In the genomic region with DNA sequence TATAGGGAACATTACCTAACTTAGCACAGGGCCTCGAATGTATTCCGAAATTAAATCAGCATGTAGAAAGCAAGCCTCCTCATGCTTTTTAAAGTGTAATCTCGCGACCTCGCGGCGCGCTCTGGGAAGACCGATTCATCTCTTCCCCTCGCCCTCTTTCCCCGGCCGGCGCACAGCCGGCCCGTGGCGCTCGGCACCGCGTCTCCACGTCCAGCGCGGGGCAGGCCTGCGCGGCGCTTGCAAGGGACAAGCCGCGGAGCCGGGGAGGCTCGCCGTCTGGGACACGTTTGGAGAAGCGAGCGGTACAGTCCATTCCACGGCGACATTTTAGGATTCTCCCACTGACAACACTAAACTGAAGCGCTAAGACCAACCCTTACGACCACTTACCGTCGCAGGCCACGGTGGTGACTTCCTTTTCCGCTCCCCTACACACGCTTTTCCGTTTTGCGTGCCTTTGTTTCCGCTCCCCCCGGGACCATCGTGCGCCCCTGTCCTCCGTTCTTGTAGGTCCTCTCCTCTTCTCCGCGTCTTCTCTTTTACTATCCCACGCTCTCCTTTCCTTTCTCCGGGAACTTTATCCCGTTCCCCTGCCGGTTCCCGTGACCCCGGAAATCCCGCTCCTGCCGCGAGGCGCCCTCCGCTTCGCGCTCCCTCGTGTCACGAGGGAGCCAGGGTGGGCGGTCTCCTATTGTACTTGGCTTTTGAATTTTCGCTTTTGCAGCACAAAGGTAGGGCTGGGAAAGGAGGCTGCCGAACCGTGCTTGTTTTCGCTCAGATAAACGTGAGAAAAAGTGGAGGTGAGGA, we compare ENCODE assay signal across 1 cellular context.
TF ChIP-seq lines count a peak whose summit lies in the region.

A gene with protein sequence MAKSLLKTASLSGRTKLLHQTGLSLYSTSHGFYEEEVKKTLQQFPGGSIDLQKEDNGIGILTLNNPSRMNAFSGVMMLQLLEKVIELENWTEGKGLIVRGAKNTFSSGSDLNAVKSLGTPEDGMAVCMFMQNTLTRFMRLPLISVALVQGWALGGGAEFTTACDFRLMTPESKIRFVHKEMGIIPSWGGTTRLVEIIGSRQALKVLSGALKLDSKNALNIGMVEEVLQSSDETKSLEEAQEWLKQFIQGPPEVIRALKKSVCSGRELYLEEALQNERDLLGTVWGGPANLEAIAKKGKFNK (minus strand): TSS at position 664 of the 807 bp plus-strand sequence. CDS start 12,581 bp downstream, outside the sequence.

TF ChIP-seq in K562, 482 proteins besides CTCF, POLR2A, EP300 and RAD21 (continued from another document and continues in another):
- TF ChIP-seq, protein P1, sequence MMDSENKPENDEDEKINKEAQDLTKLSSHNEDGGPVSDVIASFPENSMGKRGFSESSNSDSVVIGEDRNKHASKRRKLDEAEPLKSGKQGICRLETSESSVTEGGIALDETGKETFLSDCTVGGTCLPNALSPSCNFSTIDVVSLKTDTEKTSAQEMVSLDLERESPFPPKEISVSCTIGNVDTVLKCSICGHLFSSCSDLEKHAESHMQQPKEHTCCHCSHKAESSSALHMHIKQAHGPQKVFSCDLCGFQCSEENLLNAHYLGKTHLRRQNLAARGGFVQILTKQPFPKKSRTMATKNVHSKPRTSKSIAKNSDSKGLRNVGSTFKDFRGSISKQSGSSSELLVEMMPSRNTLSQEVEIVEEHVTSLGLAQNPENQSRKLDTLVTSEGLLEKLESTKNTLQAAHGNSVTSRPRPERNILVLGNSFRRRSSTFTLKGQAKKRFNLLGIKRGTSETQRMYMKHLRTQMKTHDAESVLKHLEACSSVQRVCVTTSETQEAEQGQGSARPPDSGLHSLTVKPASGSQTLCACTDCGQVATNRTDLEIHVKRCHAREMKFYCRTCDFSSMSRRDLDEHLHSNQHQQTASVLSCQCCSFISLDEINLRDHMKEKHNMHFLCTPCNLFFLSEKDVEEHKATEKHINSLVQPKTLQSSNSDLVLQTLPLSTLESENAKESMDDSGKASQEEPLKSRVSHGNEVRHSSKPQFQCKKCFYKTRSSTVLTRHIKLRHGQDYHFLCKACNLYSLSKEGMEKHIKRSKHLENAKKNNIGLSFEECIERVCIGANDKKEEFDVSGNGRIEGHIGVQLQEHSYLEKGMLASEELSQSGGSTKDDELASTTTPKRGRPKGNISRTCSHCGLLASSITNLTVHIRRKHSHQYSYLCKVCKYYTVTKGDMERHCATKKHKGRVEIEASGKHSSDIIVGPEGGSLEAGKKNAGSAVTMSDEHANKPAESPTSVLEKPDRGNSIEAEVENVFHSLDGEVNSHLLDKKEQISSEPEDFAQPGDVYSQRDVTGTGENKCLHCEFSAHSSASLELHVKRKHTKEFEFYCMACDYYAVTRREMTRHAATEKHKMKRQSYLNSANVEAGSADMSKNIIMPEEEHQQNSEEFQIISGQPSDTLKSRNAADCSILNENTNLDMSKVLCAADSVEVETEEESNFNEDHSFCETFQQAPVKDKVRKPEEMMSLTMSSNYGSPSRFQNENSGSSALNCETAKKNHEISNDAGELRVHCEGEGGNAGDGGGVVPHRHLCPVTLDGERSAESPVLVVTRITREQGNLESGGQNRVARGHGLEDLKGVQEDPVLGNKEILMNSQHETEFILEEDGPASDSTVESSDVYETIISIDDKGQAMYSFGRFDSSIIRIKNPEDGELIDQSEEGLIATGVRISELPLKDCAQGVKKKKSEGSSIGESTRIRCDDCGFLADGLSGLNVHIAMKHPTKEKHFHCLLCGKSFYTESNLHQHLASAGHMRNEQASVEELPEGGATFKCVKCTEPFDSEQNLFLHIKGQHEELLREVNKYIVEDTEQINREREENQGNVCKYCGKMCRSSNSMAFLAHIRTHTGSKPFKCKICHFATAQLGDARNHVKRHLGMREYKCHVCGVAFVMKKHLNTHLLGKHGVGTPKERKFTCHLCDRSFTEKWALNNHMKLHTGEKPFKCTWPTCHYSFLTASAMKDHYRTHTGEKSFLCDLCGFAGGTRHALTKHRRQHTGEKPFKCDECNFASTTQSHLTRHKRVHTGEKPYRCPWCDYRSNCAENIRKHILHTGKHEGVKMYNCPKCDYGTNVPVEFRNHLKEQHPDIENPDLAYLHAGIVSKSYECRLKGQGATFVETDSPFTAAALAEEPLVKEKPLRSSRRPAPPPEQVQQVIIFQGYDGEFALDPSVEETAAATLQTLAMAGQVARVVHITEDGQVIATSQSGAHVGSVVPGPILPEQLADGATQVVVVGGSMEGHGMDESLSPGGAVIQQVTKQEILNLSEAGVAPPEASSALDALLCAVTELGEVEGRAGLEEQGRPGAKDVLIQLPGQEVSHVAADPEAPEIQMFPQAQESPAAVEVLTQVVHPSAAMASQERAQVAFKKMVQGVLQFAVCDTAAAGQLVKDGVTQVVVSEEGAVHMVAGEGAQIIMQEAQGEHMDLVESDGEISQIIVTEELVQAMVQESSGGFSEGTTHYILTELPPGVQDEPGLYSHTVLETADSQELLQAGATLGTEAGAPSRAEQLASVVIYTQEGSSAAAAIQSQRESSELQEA (IDR thresholded peaks at IDR 0.05; ENCODE audit: low read depth), result no peak
- TF ChIP-seq TAL1 (IDR thresholded peaks at IDR 0.05), result 0 out of 2 replicates have a peak, but pooled peaks have one; percentile 1
- TF ChIP-seq, protein P2, sequence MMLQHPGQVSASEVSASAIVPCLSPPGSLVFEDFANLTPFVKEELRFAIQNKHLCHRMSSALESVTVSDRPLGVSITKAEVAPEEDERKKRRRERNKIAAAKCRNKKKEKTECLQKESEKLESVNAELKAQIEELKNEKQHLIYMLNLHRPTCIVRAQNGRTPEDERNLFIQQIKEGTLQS (IDR thresholded peaks at IDR 0.05), result no peak
- TF ChIP-seq, protein P2 (CRISPR knock-in tag; conservative IDR thresholded peaks at IDR 0.05), result no peak
- no peak for TF ChIP-seq MTF1 (CRISPR knock-in tag; IDR thresholded peaks at IDR 0.05; ENCODE audit: borderline replicate concordance)
- no peak for TF ChIP-seq ZNF263 (CRISPR knock-in tag; IDR thresholded peaks at IDR 0.05; ENCODE audit: borderline replicate concordance)
- TF ChIP-seq SREBF2 (CRISPR knock-in tag; IDR thresholded peaks at IDR 0.05), result no peak
- no peak for TF ChIP-seq ZNF76 (CRISPR knock-in tag; IDR thresholded peaks at IDR 0.05; ENCODE audit: borderline replicate concordance)
- TF ChIP-seq CBFA2T2 (conservative IDR thresholded peaks at IDR 0.05), result no peak
- TF ChIP-seq MYNN (IDR thresholded peaks at IDR 0.05), result no peak
- TF ChIP-seq MYNN (CRISPR knock-in tag; IDR thresholded peaks at IDR 0.05), result no peak
- no peak for TF ChIP-seq SMARCA5 (IDR thresholded peaks at IDR 0.05)
- TF ChIP-seq, protein P3, sequence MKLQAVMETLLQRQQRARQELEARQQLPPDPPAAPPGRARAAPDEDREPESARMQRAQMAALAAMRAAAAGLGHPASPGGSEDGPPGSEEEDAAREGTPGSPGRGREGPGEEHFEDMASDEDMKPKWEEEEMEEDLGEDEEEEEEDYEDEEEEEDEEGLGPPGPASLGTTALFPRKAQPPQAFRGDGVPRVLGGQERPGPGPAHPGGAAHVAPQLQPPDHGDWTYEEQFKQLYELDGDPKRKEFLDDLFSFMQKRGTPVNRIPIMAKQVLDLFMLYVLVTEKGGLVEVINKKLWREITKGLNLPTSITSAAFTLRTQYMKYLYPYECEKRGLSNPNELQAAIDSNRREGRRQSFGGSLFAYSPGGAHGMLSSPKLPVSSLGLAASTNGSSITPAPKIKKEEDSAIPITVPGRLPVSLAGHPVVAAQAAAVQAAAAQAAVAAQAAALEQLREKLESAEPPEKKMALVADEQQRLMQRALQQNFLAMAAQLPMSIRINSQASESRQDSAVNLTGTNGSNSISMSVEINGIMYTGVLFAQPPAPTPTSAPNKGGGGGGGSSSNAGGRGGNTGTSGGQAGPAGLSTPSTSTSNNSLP (IDR thresholded peaks at IDR 0.05; ENCODE audit: borderline replicate concordance, low read depth, low read length), result no peak
- TF ChIP-seq, protein P4, sequence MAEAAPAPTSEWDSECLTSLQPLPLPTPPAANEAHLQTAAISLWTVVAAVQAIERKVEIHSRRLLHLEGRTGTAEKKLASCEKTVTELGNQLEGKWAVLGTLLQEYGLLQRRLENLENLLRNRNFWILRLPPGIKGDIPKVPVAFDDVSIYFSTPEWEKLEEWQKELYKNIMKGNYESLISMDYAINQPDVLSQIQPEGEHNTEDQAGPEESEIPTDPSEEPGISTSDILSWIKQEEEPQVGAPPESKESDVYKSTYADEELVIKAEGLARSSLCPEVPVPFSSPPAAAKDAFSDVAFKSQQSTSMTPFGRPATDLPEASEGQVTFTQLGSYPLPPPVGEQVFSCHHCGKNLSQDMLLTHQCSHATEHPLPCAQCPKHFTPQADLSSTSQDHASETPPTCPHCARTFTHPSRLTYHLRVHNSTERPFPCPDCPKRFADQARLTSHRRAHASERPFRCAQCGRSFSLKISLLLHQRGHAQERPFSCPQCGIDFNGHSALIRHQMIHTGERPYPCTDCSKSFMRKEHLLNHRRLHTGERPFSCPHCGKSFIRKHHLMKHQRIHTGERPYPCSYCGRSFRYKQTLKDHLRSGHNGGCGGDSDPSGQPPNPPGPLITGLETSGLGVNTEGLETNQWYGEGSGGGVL (CRISPR knock-in tag; IDR thresholded peaks at IDR 0.05), result no peak
- TF ChIP-seq KAT7 (CRISPR knock-in tag; IDR thresholded peaks at IDR 0.05; ENCODE audit: borderline replicate concordance), result no peak; the same call in 1 of the 2 replicates
- TF ChIP-seq TEAD1 (CRISPR knock-in tag; IDR thresholded peaks at IDR 0.05), result peak in 1 of 2 experiments; percentile 41; a peak in 2 of 4 replicates
- no peak for TF ChIP-seq ADNP (tag; IDR thresholded peaks at IDR 0.05)
- no peak for TF ChIP-seq SRSF1 (IDR thresholded peaks at IDR 0.05; ENCODE audit: low read depth, low read length)
- TF ChIP-seq, protein P5, sequence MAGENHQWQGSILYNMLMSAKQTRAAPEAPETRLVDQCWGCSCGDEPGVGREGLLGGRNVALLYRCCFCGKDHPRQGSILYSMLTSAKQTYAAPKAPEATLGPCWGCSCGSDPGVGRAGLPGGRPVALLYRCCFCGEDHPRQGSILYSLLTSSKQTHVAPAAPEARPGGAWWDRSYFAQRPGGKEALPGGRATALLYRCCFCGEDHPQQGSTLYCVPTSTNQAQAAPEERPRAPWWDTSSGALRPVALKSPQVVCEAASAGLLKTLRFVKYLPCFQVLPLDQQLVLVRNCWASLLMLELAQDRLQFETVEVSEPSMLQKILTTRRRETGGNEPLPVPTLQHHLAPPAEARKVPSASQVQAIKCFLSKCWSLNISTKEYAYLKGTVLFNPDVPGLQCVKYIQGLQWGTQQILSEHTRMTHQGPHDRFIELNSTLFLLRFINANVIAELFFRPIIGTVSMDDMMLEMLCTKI (IDR thresholded peaks at IDR 0.05; ENCODE audit: partially characterized antibody), result no peak
- TF ChIP-seq, protein P6, sequence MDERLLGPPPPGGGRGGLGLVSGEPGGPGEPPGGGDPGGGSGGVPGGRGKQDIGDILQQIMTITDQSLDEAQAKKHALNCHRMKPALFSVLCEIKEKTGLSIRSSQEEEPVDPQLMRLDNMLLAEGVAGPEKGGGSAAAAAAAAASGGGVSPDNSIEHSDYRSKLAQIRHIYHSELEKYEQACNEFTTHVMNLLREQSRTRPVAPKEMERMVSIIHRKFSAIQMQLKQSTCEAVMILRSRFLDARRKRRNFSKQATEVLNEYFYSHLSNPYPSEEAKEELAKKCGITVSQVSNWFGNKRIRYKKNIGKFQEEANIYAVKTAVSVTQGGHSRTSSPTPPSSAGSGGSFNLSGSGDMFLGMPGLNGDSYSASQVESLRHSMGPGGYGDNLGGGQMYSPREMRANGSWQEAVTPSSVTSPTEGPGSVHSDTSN (CRISPR knock-in tag; IDR thresholded peaks at IDR 0.05; ENCODE audit: low read depth), result no peak
- TF ChIP-seq, protein P6 (tag; conservative IDR thresholded peaks at IDR 0.05; ENCODE audit: low read depth), result no peak
- peak; percentile 72 for TF ChIP-seq DIDO1 (tag; IDR thresholded peaks at IDR 0.05; ENCODE audit: low read depth)
- TF ChIP-seq MECOM (CRISPR knock-in tag; IDR thresholded peaks at IDR 0.05), result no peak
- peak; percentile 52; the same call in 1 of the 2 replicates for TF ChIP-seq HLTF (IDR thresholded peaks at IDR 0.05)
- no peak for TF ChIP-seq MAFK (IDR thresholded peaks at IDR 0.05; ENCODE audit: low read length)
- peak; percentile 28; the same call in 1 of the 2 replicates for TF ChIP-seq FOXP1 (CRISPR knock-in tag; IDR thresholded peaks at IDR 0.05)
- TF ChIP-seq, protein P7, sequence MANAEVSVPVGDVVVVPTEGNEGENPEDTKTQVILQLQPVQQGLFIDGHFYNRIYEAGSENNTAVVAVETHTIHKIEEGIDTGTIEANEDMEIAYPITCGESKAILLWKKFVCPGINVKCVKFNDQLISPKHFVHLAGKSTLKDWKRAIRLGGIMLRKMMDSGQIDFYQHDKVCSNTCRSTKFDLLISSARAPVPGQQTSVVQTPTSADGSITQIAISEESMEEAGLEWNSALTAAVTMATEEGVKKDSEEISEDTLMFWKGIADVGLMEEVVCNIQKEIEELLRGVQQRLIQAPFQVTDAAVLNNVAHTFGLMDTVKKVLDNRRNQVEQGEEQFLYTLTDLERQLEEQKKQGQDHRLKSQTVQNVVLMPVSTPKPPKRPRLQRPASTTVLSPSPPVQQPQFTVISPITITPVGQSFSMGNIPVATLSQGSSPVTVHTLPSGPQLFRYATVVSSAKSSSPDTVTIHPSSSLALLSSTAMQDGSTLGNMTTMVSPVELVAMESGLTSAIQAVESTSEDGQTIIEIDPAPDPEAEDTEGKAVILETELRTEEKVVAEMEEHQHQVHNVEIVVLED (CRISPR knock-in tag; IDR thresholded peaks at IDR 0.05), result peak; percentile 22; the same call in 1 of the 2 replicates
